In genomic region chr6:129691709-129692108, GRCh38 we compare ENCODE assay signal across 26 cellular contexts. TPM values are rescaled to one million over a fixed set of nuclear protein-coding genes. Genes with fewer than 3 reads are reported as not detected.
DNase-seq lines count a peak whose midpoint lies in the region; ATAC-seq and TF ChIP-seq lines count a peak whose summit lies in the region.
"Had no signal": no experiment of that assay in that cellular context is flagged by ENCODE, and none has a peak within 500 bp of the region (broad histone marks: within the 10 kb centered on the region; RNA-seq: fewer than 3 reads in every experiment).

No MANE protein-coding gene starts in this region.

- peaks cover 58% of the 10 kb centered on the region for H3K4me1 Mint-ChIP-seq in Calu3 (ENCODE audit: low read depth, unreplicated experiment)
- peaks cover 76% of the 10 kb centered on the region for H3K4me1 Mint-ChIP-seq in dendritic cell treated with granulocyte-macrophage colony-stimulating factor and Interleukin-4, amounts not matched to agents 40 ng/mL and 50 ng/mL, for 4 days (ENCODE audit: low read depth)

- WGBS in psoas muscle, 3 donors, result 8 to 56% (median 35%) methylated on average over 1 of the region's 1 CpG

- no peak overlapping the region for H3K4me3 ChIP-seq in psoas muscle
- H3K4me3 ChIP-seq: body of pancreas, left lung had no signal

- no peak for DNase-seq in Calu3
- DNase-seq in psoas muscle, result no peak
- DNase-seq in AG20443 (ENCODE audit: low spot score), result no peak
- no peak for DNase-seq in NCI-H774 (lab: John Stamatoyannopoulos, UW)
- DNase-seq: activated CD4-positive, alpha-beta T cell treated with anti-CD3 and anti-CD28 coated beads for 1 hour; activated gamma-delta T cell treated with Interleukin-2 at 50 U/mL for 16 hours; activated T-cell treated with anti-CD3 and anti-CD28 coated beads, Interleukin-2, amount 50 U/mL, for 1 hour; body of pancreas; CD8-positive, alpha-beta T cell; effector CD4-positive, alpha-beta T cell; foreskin fibroblast; H7; immature natural killer cell; left lung; naive thymus-derived CD8-positive, alpha-beta T cell; NCI-H1694; NCI-H524; SIG-M5; stimulated activated CD4-positive, alpha-beta T cell treated with anti-CD3 and anti-CD28 coated beads, Interleukin-4, amount 100 ng/mL, for 24 hours; stimulated activated naive CD4-positive, alpha-beta T cell treated with Interleukin-2 at 50 U/mL for 16 hours; T-cell had no signal

- H3K4me3 Mint-ChIP-seq in Calu3 (ENCODE audit: low read depth, unreplicated experiment), result no peak overlapping the region
- H3K4me3 Mint-ChIP-seq in dendritic cell treated with granulocyte-macrophage colony-stimulating factor and Interleukin-4, amounts not matched to agents 40 ng/mL and 50 ng/mL, for 4 days, result peak overlapping the region; percentile 52
- H3K4me3 Mint-ChIP-seq: CD8-positive, alpha-beta T cell; naive thymus-derived CD8-positive, alpha-beta T cell; T-cell had no signal

- intact Hi-C loops in Calu3 (cut with micrococcal nuclease; ENCODE audit: unreplicated experiment) (no loop called here), psoas muscle (cut with DNase I) (no loop called here)
- intact Hi-C loops in dendritic cell treated with granulocyte-macrophage colony-stimulating factor and Interleukin-4, amounts not matched to agents 40 ng/mL and 50 ng/mL, for 4 days (cut with micrococcal nuclease), result no loop called here

- no peaks in the 10 kb centered on the region for H3K27me3 ChIP-seq in psoas muscle (ENCODE audit: insufficient read depth in 3 of 3, low read length in 2 of 3)
- H3K27me3 ChIP-seq: body of pancreas, left lung had no signal

- H3K27ac Mint-ChIP-seq in Calu3 (ENCODE audit: unreplicated experiment), result peak overlapping the region; percentile 21
- H3K27ac Mint-ChIP-seq in dendritic cell treated with granulocyte-macrophage colony-stimulating factor and Interleukin-4, amounts not matched to agents 40 ng/mL and 50 ng/mL, for 4 days, result peak overlapping the region; percentile 82
- H3K27ac Mint-ChIP-seq: CD8-positive, alpha-beta T cell had no signal

- no peaks in the 10 kb centered on the region for H3K27me3 Mint-ChIP-seq in Calu3 (ENCODE audit: unreplicated experiment)
- H3K27me3 Mint-ChIP-seq in dendritic cell treated with granulocyte-macrophage colony-stimulating factor and Interleukin-4, amounts not matched to agents 40 ng/mL and 50 ng/mL, for 4 days, result no peaks in the 10 kb centered on the region
- H3K27me3 Mint-ChIP-seq: naive thymus-derived CD8-positive, alpha-beta T cell; T-cell had no signal

- H3K4me1 ChIP-seq in psoas muscle, result peaks cover 86% of the 10 kb centered on the region

- no peak for TF ChIP-seq CTCF in Calu3 (IDR thresholded peaks at IDR 0.05; ENCODE audit: unreplicated experiment)
- no peak for TF ChIP-seq CTCF in psoas muscle (IDR thresholded peaks at IDR 0.05)

- no peaks in the 10 kb centered on the region for H3K36me3 ChIP-seq in KOPT-K1 (ENCODE audit: insufficient read depth, low read length)
- H3K36me3 ChIP-seq in psoas muscle (ENCODE audit: insufficient read depth in 1 of 2, low read depth in 1 of 2), result no peaks in the 10 kb centered on the region
- H3K36me3 ChIP-seq: left lung had no signal

- no TSS peak for BruUV-seq in Calu3 (replicated peaks; lab: Mats Ljungman, UMichigan)

- peak overlapping the region; percentile 28 for H3K27ac ChIP-seq in KOPT-K1 (ENCODE audit: low read depth, low read length, poor library complexity, severe bottlenecking)
- H3K27ac ChIP-seq in psoas muscle, result peak overlapping the region; percentile 77

- ATAC-seq in psoas muscle (peak in 2 of 4 donors; percentile 27 to 35), GM19023 (IDR thresholded peaks at IDR 0.05; ENCODE audit: unreplicated experiment) (no peak), GM18867 (IDR thresholded peaks at IDR 0.05; ENCODE audit: unreplicated experiment) (no peak)
- ATAC-seq: body of pancreas; CD8-positive, alpha-beta T cell; left lung; naive thymus-derived CD8-positive, alpha-beta T cell; Panc1; T-cell had no signal

- H3K36me3 Mint-ChIP-seq in Calu3 (ENCODE audit: insufficient read depth, unreplicated experiment), result peaks cover 27% of the 10 kb centered on the region
- peaks cover 70% of the 10 kb centered on the region for H3K36me3 Mint-ChIP-seq in dendritic cell treated with granulocyte-macrophage colony-stimulating factor and Interleukin-4, amounts not matched to agents 40 ng/mL and 50 ng/mL, for 4 days (ENCODE audit: low read depth)
- H3K36me3 Mint-ChIP-seq: CD8-positive, alpha-beta T cell; immature natural killer cell; naive thymus-derived CD8-positive, alpha-beta T cell; T-cell had no signal

- H3K9me3 ChIP-seq in KOPT-K1 (ENCODE audit: insufficient read depth, low read length, poor library complexity, severe bottlenecking) (no peaks in the 10 kb centered on the region), psoas muscle (no peaks in the 10 kb centered on the region)
- H3K9me3 ChIP-seq: body of pancreas, left lung had no signal

- CTCF ChIA-PET in Calu3 (lab: Charles Lee), result no interaction called here

- no peaks in the 10 kb centered on the region for H3K9me3 Mint-ChIP-seq in Calu3 (ENCODE audit: low read depth, unreplicated experiment)
- no peaks in the 10 kb centered on the region for H3K9me3 Mint-ChIP-seq in dendritic cell treated with granulocyte-macrophage colony-stimulating factor and Interleukin-4, amounts not matched to agents 40 ng/mL and 50 ng/mL, for 4 days
- H3K9me3 Mint-ChIP-seq: CD8-positive, alpha-beta T cell; immature natural killer cell; naive thymus-derived CD8-positive, alpha-beta T cell; T-cell had no signal

RNA-seq across cellular contexts. Expression of gene ARHGAP18, which starts 18.3 kb away (rescaled TPM):
- 64.5 and 65.6 TPM in 2 replicates for total RNA-seq in Calu3 (2022)
- 1 to 10 TPM; 5.2 to 6.8 (median 5.5) TPM for total RNA-seq in psoas muscle
- 1 to 10 TPM; 1.6 to 6.0 (median 4.3) TPM for polyA plus RNA-seq in psoas muscle
